Comparison of ENCODE assay signal across 20 cellular contexts in the genomic region with DNA sequence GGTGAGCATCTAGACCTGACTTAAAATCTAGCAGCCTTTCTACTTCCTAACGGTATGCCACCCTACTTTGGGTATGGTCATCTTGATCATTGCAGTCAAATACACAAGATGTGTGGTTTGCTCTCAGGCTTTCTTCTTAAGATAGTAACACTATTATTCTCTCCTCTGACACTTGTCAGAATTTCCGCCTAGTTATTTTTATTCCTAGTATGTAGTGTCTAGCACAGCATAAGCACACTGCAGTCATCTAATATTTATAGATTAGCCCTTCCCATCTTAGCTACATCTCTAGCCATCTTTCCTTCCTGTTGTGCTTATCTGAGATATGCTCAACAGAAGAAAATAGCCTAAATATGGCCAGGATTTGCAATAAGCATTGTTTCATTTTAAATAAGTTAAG.
"Had no signal": no experiment of that assay in that cellular context is flagged by ENCODE, and none has a peak within 500 bp of the region (broad histone marks: within the 10 kb centered on the region; RNA-seq: fewer than 3 reads in every experiment).

No MANE protein-coding gene starts in this region.

- H3K27me3 ChIP-seq: esophagus squamous epithelium, right atrium auricular region, testis, tibial artery had no signal

- H3K4me3 ChIP-seq: coronary artery, esophagus squamous epithelium, lung, mucosa of descending colon, prostate gland, right atrium auricular region, testis, tibial artery had no signal

- H3K27ac ChIP-seq: coronary artery, esophagus squamous epithelium, prostate gland, right atrium auricular region, testis, tibial artery had no signal

- H3K9me3 ChIP-seq: esophagus squamous epithelium, mucosa of descending colon, prostate gland, right atrium auricular region, testis, tibial artery had no signal

- ATAC-seq: effector memory CD8-positive, alpha-beta T cell; mucosa of descending colon; naive thymus-derived CD8-positive, alpha-beta T cell; sciatic nerve; stimulated activated memory B cell treated with anti-CD40 and anti-IgM and Interleukin-4, amounts not matched to agents 10 μg/mL and 1 μg/mL and 100 μg/mL, for 72 hours; stimulated activated naive CD8-positive, alpha-beta T cell treated with anti-CD3 and anti-CD28 coated beads, Interleukin-15, Interleukin-2, amounts not matched to agents 100 U/mL and 50 U/mL, for 24 hours had no signal

- H3K4me1 ChIP-seq: esophagus squamous epithelium, prostate gland, testis had no signal

- H3K36me3 ChIP-seq: esophagus squamous epithelium, prostate gland, right atrium auricular region, tibial artery had no signal

- DNase-seq: effector memory CD8-positive, alpha-beta T cell; erythroblast; esophagus squamous epithelium; foreskin melanocyte; glutamatergic neuron; immature natural killer cell; kidney glomerular epithelial cell; mucosa of descending colon; nephron progenitor cell; stimulated activated CD4-positive, alpha-beta T cell treated with anti-CD3 and anti-CD28 coated beads, Interleukin-4, amount 100 ng/mL, for 4 hours; stimulated activated naive CD8-positive, alpha-beta T cell treated with anti-CD3 and anti-CD28 coated beads, Interleukin-15, Interleukin-2, amounts not matched to agents 100 U/mL and 50 U/mL, for 24 hours; testis; tibial artery had no signal
